8 cellular contexts compared by ENCODE assay signal in genomic region chr22:20549232-20549841, GRCh38. TPM values are rescaled to one million over a fixed set of nuclear protein-coding genes. Genes with fewer than 3 reads are reported as not detected.
DNase-seq lines count a peak whose midpoint lies in the region; TF ChIP-seq lines count a peak whose summit lies in the region.

No MANE protein-coding gene starts in this region.

- H2AFZ ChIP-seq in fibroblast of lung (ENCODE audit: low read length): no peak overlapping the region

- H3K4me2 ChIP-seq in fibroblast of lung (ENCODE audit: extremely low read depth, insufficient read depth, low read length): no peak overlapping the region

- peaks cover 47% of the 10 kb centered on the region for H3K4me1 ChIP-seq in fibroblast of lung (ENCODE audit: control insufficient read depth, extremely low read depth, insufficient read depth, low read length)

- H3K4me3 ChIP-seq in fibroblast of lung (replicated peaks in 1 of 4; ENCODE audit: control extremely low read depth in 1 of 4, insufficient read depth in 1 of 4, low read depth in 3 of 4, low read length in 4 of 4): no peak overlapping the region
- no peak overlapping the region for H3K4me3 ChIP-seq in skin epidermis

- peaks cover 11% of the 10 kb centered on the region for H3K36me3 ChIP-seq in fibroblast of lung (ENCODE audit: control insufficient read depth, insufficient read depth, low read length)

- H3K9me3 ChIP-seq in fibroblast of lung (ENCODE audit: control insufficient read depth, insufficient read depth, low read depth, low read length): no peaks in the 10 kb centered on the region

- no peak for TF ChIP-seq CTCF in fibroblast of lung (conservative IDR thresholded peaks at IDR 0.05 in 1 of 2, IDR thresholded peaks at IDR 0.05 in 1 of 2; ENCODE audit: low read depth in 1 of 2, low read length in 2 of 2)

- DNase-seq in Kasumi-1 (lab: John Stamatoyannopoulos, UW) (peak; percentile 60 to 71), fibroblast of lung (ENCODE audit: low read depth in 2 of 2) (peak in 1 of 2 donors; percentile 58), AG08396 (ENCODE audit: low spot score) (no peak), NCI-H1048 (lab: John Stamatoyannopoulos, UW) (no peak), NCI-H2196 treated with DMSO at 0.1 percent for 48 hours (lab: John Stamatoyannopoulos, UW; ENCODE audit: unreplicated experiment) (no peak), islet precursor cell (no peak)
- peak; percentile 70 for DNase-seq in activated T-cell treated with anti-CD3 and anti-CD28 coated beads, Interleukin-2, amount 50 U/mL, for 1 hour

- H4K20me1 ChIP-seq in fibroblast of lung (ENCODE audit: control insufficient read depth, extremely low read depth, insufficient read depth, low read length): no peaks in the 10 kb centered on the region

- H3K27ac ChIP-seq in fibroblast of lung (ENCODE audit: insufficient read depth, low read length) (peak overlapping the region; percentile 98), skin epidermis (peak overlapping the region in 20 of 21 experiments; percentile 68 to 95 (median 85))

- peaks cover 71% of the 10 kb centered on the region for H3K79me2 ChIP-seq in fibroblast of lung (ENCODE audit: control insufficient read depth, insufficient read depth, low read length)

- H3K27me3 ChIP-seq in fibroblast of lung (ENCODE audit: control insufficient read depth, insufficient read depth, low read length): no peaks in the 10 kb centered on the region

- no peak overlapping the region for H3K9ac ChIP-seq in fibroblast of lung (ENCODE audit: insufficient read depth, low read length)

RNA-seq across cellular contexts. Expression of gene MED15, which starts 41.9 kb away (rescaled TPM):
- total RNA-seq in fibroblast of lung: 15.7 and 28.6 TPM in 2 replicates
- 28.6 and 37.9 TPM in 2 replicates for polyA plus RNA-seq in fibroblast of lung
- 56.0 and 61.8 TPM in 2 replicates for polyA plus RNA-seq in fibroblast of lung (2012)
- polyA minus RNA-seq in fibroblast of lung (ENCODE audit: low replicate concordance): 108 and 110 TPM in 2 replicates

RNA-seq across cellular contexts. Expression of gene KLHL22, which starts 53.7 kb away (rescaled TPM):
- total RNA-seq in fibroblast of lung: 32.4 and 35.3 TPM in 2 replicates
- polyA plus RNA-seq in fibroblast of lung: 17.4 and 19.2 TPM in 2 replicates
- polyA plus RNA-seq in fibroblast of lung (2012): 14.1 and 18.1 TPM in 2 replicates
- 24.9 and 35.4 TPM in 2 replicates for polyA minus RNA-seq in fibroblast of lung (ENCODE audit: low replicate concordance)

Comparison
In these comparisons a context has a peak if more than half of its experiments do, and no peak if none do; other contexts are left out.
1. DNase-seq: peak in Kasumi-1 (2 of 2) and activated T-cell treated with anti-CD3 and anti-CD28 coated beads, Interleukin-2, amount 50 U/mL, for 1 hour (single experiment); none in AG08396 (single experiment), NCI-H1048 (single experiment), NCI-H2196 treated with DMSO at 0.1 percent for 48 hours (single experiment) and islet precursor cell (single experiment).